In the genomic region with DNA sequence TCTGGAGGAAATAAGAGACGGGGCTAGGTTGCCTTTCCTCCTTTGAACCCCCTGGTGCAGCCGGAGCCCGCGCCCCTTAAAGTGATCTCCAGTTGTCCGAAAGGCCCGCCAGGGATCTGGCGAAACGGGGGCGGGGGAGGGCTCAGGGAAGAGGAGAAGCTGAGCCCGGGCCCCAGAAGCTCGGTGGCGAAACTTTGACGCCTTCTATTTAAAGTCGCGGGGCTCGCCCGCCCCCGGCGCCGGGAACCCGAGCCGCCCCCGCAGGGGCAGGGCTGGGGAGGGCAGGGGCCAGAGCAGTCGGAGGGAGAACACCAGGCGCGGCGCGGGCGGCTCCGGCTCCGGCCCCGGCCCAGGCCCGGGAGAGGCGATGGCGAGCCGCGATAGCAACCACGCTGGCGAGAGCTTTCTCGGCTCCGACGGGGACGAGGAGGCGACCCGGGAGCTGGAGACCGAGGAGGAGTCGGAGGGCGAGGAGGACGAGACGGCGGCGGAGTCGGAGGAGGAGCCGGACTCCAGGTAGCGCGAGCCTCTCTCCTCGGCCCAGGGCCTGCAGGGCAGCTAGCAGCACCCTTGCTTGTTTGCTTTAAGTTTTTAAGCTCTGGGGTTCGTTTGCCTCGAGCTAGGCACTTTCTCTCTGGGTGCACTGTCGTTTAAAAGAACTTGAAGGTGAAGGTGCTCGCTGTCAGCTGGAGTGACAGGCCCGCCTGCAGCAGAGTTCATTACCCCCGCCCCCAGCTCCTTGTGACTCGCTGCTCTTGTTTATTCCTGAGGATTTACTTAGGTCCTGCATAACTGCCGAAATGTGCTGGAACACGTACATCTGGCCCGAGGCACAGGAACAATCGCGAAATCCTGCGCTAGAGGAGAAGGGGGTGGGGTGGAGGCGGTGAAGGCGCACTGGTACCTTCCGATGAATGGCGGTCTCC, we compare ENCODE assay signal across 10 cellular contexts. TPM values are rescaled to one million over a fixed set of nuclear protein-coding genes. Genes with fewer than 3 reads are reported as not detected.
DNase-seq lines count a peak whose midpoint lies in the region; ATAC-seq, FAIRE-seq and TF ChIP-seq lines count a peak whose summit lies in the region.
"Had no signal": no experiment of that assay in that cellular context is flagged by ENCODE, and none has a peak within 500 bp of the region (broad histone marks: within the 10 kb centered on the region; RNA-seq: fewer than 3 reads in every experiment).

A gene (plus strand): TSS at position 296 of the 926 bp plus-strand sequence. CDS start 72 bp downstream, at position 368.

- FAIRE-seq in endothelial cell of umbilical vein (lab: Jason Lieb, UNC) (no peak), HepG2 (lab: Jason Lieb, UNC) (no peak)

- POLR2A ChIA-PET in endothelial cell of umbilical vein (lab: Charles Lee) (interaction anchor here (0.7 kb wide), 1 partner anchor 394 kb away, joined by 5 read pairs; no protein-coding TSS in a partner anchor), HepG2 (lab: Yijun Ruan, JAX) (no interaction called here)

- no peaks in the 10 kb centered on the region for H4K20me1 ChIP-seq in endothelial cell of umbilical vein (replicated peaks; ENCODE audit: control insufficient read depth, extremely low read depth, insufficient read depth, low read length)
- H4K20me1 ChIP-seq in HepG2 (ENCODE audit: insufficient read depth, low read length) = no peaks in the 10 kb centered on the region

- TF ChIP-seq CTCF in endothelial cell of umbilical vein (IDR thresholded peaks at IDR 0.05; ENCODE audit: extremely low read depth in 1 of 2, insufficient read depth in 1 of 2, low read depth in 1 of 2, low read length in 2 of 2) (no peak), HepG2 (CRISPR knock-in tag; IDR thresholded peaks at IDR 0.05) (no peak), stomach (IDR thresholded peaks at IDR 0.05) (no peak)

- peak; percentile 78 for ATAC-seq in HepG2
- no peak for ATAC-seq in HG02610 (IDR thresholded peaks at IDR 0.05; ENCODE audit: unreplicated experiment)
- ATAC-seq in HG03095 (IDR thresholded peaks at IDR 0.05; ENCODE audit: unreplicated experiment) = no peak
- no peak for ATAC-seq in HG02973 (IDR thresholded peaks at IDR 0.05; ENCODE audit: unreplicated experiment)
- no peak for ATAC-seq in HG03571 (IDR thresholded peaks at IDR 0.05; ENCODE audit: unreplicated experiment)

- CTCF ChIA-PET in endothelial cell of umbilical vein (lab: Charles Lee) (interaction anchor here (0.9 to 2.0 kb wide), 3 partner anchors 13 to 394 kb away, joined by 3 to 12 read pairs (median 4); no protein-coding TSS in a partner anchor), HepG2 (lab: Yijun Ruan, JAX; ENCODE audit: low intra/inter-chr PET ratio, low total read pairs) (no interaction called here)

- TF ChIP-seq RAD21 in HepG2 (CRISPR knock-in tag; IDR thresholded peaks at IDR 0.05) = no peak

- H3K9me1 ChIP-seq in endothelial cell of umbilical vein (replicated peaks; ENCODE audit: control insufficient read depth, extremely low read depth, insufficient read depth, low read length) = no peaks in the 10 kb centered on the region

- H3K79me2 ChIP-seq in endothelial cell of umbilical vein (ENCODE audit: control insufficient read depth, insufficient read depth, low read length) = no peaks in the 10 kb centered on the region
- no peaks in the 10 kb centered on the region for H3K79me2 ChIP-seq in HepG2 (ENCODE audit: insufficient read depth, low read length)

- no peaks in the 10 kb centered on the region for H3K36me3 ChIP-seq in endothelial cell of umbilical vein (ENCODE audit: control insufficient read depth in 2 of 2, extremely low read depth in 1 of 2, insufficient read depth in 2 of 2, low read length in 2 of 2)
- H3K36me3 ChIP-seq in HepG2 (replicated peaks in 1 of 2; ENCODE audit: control insufficient read depth in 1 of 2, insufficient read depth in 2 of 2, low read length in 2 of 2) = peaks cover 1 to 14% of the 10 kb centered on the region in 2 experiments; a peak in 3 of 5 replicates
- peaks cover 5 to 30% (median 25%) of the 10 kb centered on the region in 4 donors for H3K36me3 ChIP-seq in stomach

- H3K9me3 ChIP-seq in endothelial cell of umbilical vein (replicated peaks; ENCODE audit: control insufficient read depth, insufficient read depth, low read length) (no peaks in the 10 kb centered on the region), HepG2 (ENCODE audit: low read length) (no peaks in the 10 kb centered on the region), stomach (no peaks in the 10 kb centered on the region)

- no peak within 1 kb of the TSS for H3K9ac ChIP-seq in endothelial cell of umbilical vein (replicated peaks; ENCODE audit: extremely low read depth, insufficient read depth, low read length)
- H3K9ac ChIP-seq in HepG2 (ENCODE audit: insufficient read depth, low read depth, low read length) = 0 out of 2 replicates have a peak within 1 kb of the TSS, but pooled peaks have one; percentile 19

- H2AFZ ChIP-seq in endothelial cell of umbilical vein (ENCODE audit: low read depth, low read length) = peak within 1 kb of the TSS; percentile 4
- H2AFZ ChIP-seq in HepG2 (ENCODE audit: low read length) = no peak within 1 kb of the TSS

- TF ChIP-seq EP300 in HepG2 (IDR thresholded peaks at IDR 0.05; ENCODE audit: low read depth in 2 of 2, low read length in 2 of 2) = no peak
- no peak for TF ChIP-seq EP300 in HepG2 (CRISPR knock-in tag; IDR thresholded peaks at IDR 0.05; ENCODE audit: borderline replicate concordance)
- TF ChIP-seq EP300 in stomach (IDR thresholded peaks at IDR 0.05) = no peak

- H3K27me3 ChIP-seq in endothelial cell of umbilical vein (ENCODE audit: control insufficient read depth in 2 of 2, insufficient read depth in 2 of 2, low read length in 2 of 2) (no peaks in the 10 kb centered on the region), HepG2 (ENCODE audit: control insufficient read depth in 1 of 2, insufficient read depth in 2 of 2, low read length in 2 of 2) (no peaks in the 10 kb centered on the region), stomach (no peaks in the 10 kb centered on the region)

- in situ Hi-C loops in HepG2 (cut with HindIII; ENCODE audit: extremely low pct_ligation_motif_present, low pct_unique_long_range_greater_than_20kb) = no loop called here

- TF ChIP-seq POLR2A in endothelial cell of umbilical vein (IDR thresholded peaks at IDR 0.05; ENCODE audit: low read depth, low read length) (no peak), HepG2 (IDR thresholded peaks at IDR 0.05; ENCODE audit: insufficient read depth in 1 of 2, low read depth in 2 of 2, low read length in 2 of 2) (no peak), stomach (IDR thresholded peaks at IDR 0.05) (no peak)

- H3K4me3 ChIP-seq in endothelial cell of umbilical vein (replicated peaks in 1 of 3; ENCODE audit: insufficient read depth in 1 of 3, low read depth in 1 of 3, low read length in 3 of 3) (peak within 1 kb of the TSS in 1 of 3 experiments; percentile 17), HepG2 (replicated peaks in 1 of 3; ENCODE audit: insufficient read depth in 1 of 3, low read depth in 2 of 3, low read length in 3 of 3) (peak within 1 kb of the TSS; percentile 29 to 56 (median 41); a peak in 4 of 6 replicates), stomach (peak within 1 kb of the TSS; percentile 49 to 57 (median 54))

- no TSS peak for BruUV-seq in endothelial cell of umbilical vein (replicated peaks; lab: Mats Ljungman, UMichigan)
- BruUV-seq in HepG2 (replicated peaks; lab: Mats Ljungman, UMichigan) = no TSS peak

- DNase-seq in NCI-H2227 (lab: John Stamatoyannopoulos, UW; ENCODE audit: unreplicated experiment) = peak; percentile 33
- no peak for DNase-seq in endothelial cell of umbilical vein (ENCODE audit: low read depth, low spot score)
- no peak for DNase-seq in HepG2 (ENCODE audit: low spot score)
- DNase-seq in stomach = peak; percentile 28
- DNase-seq: hippocampal formation, KBM-7 had no signal

- dilution Hi-C loops in endothelial cell of umbilical vein (cut with MboI; ENCODE audit: extremely low pct_ligation_motif_present, low sequenced_read_pairs) = no loop called here

- WGBS in HepG2 (ENCODE audit: low lambda C conversion rate) = 78% methylated on average over 67 of the region's 74 CpGs
- 18 to 46% (median 22%) methylated on average over 46 to 74 of the region's 74 CpGs for WGBS in stomach, 5 donors

- H3K4me1 ChIP-seq in endothelial cell of umbilical vein (ENCODE audit: control insufficient read depth, extremely low read depth, insufficient read depth, low read length) = no peaks in the 10 kb centered on the region
- peaks cover 15% of the 10 kb centered on the region for H3K4me1 ChIP-seq in HepG2 (ENCODE audit: insufficient read depth, low read length)
- H3K4me1 ChIP-seq in stomach = peaks cover 0 to 24% (median 3%) of the 10 kb centered on the region in 4 donors

- H3K4me2 ChIP-seq in endothelial cell of umbilical vein (ENCODE audit: insufficient read depth, low read length) (peak within 1 kb of the TSS; percentile 13), HepG2 (ENCODE audit: low read depth, low read length) (peak within 1 kb of the TSS; percentile 62)

- H3K27ac ChIP-seq in endothelial cell of umbilical vein (ENCODE audit: insufficient read depth, low read depth, low read length) (no peak within 1 kb of the TSS), HepG2 (ENCODE audit: extremely low read length, insufficient read depth, low read length) (no peak within 1 kb of the TSS), stomach (peak within 1 kb of the TSS in 4 of 5 donors; percentile 33 to 85 (median 52))

- intact Hi-C loops in endothelial cell of umbilical vein (cut with micrococcal nuclease) (no loop called here), HepG2 (cut with micrococcal nuclease; ENCODE audit: unreplicated experiment) (no loop called here), stomach (cut with DNase I; ENCODE audit: low total_unique reads) (no loop called here)

RNA-seq across cellular contexts. Expression of the gene that starts here (rescaled TPM):
- 0.09 and 0.20 TPM in 2 replicates for total RNA-seq in endothelial cell of umbilical vein
- polyA plus RNA-seq in endothelial cell of umbilical vein = 0.04 and 0.05 TPM in 2 replicates
- 0.01 and 0.04 TPM in 2 replicates for polyA plus RNA-seq in endothelial cell of umbilical vein (2011; cell fraction: cytosol; rRNA removed)
- 0.29 and 0.74 TPM in 2 replicates for polyA plus RNA-seq in endothelial cell of umbilical vein (2011; cell fraction: nucleus; rRNA removed)
- polyA plus RNA-seq in endothelial cell of umbilical vein (2012) = 0.07 TPM in 1 of 2 replicates, not detected in the other
- polyA minus RNA-seq in endothelial cell of umbilical vein = 0.08 and 0.19 TPM in 2 replicates
- 0.20 TPM for polyA minus RNA-seq in endothelial cell of umbilical vein (2011; cell fraction: cytosol; rRNA and poly(A)+ RNA removed)
- polyA minus RNA-seq in endothelial cell of umbilical vein (2011; cell fraction: nucleus; rRNA and poly(A)+ RNA removed) = 0.29 and 0.43 TPM in 2 replicates
- 0.13 and 0.18 TPM in 2 replicates for total RNA-seq in HepG2 (2016; rRNA removed; fragmentation: Illumina TruSeq; extraction: Trizol)
- total RNA-seq in HepG2 (2016; cell fraction: cytosol; rRNA removed; fragmentation: Illumina TruSeq; extraction: Trizol; ENCODE audit: low read depth) = not detected in 2 replicates
- total RNA-seq in HepG2 (2016; cell fraction: insoluble cytoplasmic fraction; rRNA removed; fragmentation: Illumina TruSeq; extraction: Trizol) = 0.13 TPM in 2 replicates
- total RNA-seq in HepG2 (2016; cell fraction: membrane; rRNA removed; fragmentation: Illumina TruSeq; extraction: Trizol) = 0.06 and 0.17 TPM in 2 replicates
- total RNA-seq in HepG2 (2016; cell fraction: nucleus; rRNA removed; fragmentation: Illumina TruSeq; extraction: Trizol) = 0.65 and 1.3 TPM in 2 replicates
- 0.51 and 0.68 TPM in 2 replicates for polyA plus RNA-seq in HepG2 (2011; rRNA removed)
- 0.09 and 0.14 TPM in 2 replicates for polyA plus RNA-seq in HepG2 (2011; cell fraction: cytosol; rRNA removed)
- 1.2 and 1.3 TPM in 2 replicates for polyA plus RNA-seq in HepG2 (2011; cell fraction: nucleus; rRNA removed)
- 0.12 and 0.61 TPM in 2 replicates for polyA plus RNA-seq in HepG2 (2012)
- not detected in 2 replicates for polyA plus RNA-seq in HepG2 (2016; cell fraction: cytosol; fragmentation: Illumina TruSeq; extraction: Trizol; ENCODE audit: low read depth)
- 0.11 and 0.41 TPM in 2 replicates for polyA plus RNA-seq in HepG2 (2016; cell fraction: insoluble cytoplasmic fraction; fragmentation: Illumina TruSeq; extraction: Trizol; ENCODE audit: low read depth)
- 0.03 TPM in 1 of 2 replicates, not detected in the other for polyA plus RNA-seq in HepG2 (2016; cell fraction: membrane; fragmentation: Illumina TruSeq; extraction: Trizol; ENCODE audit: low read depth)
- 0.40 and 0.52 TPM in 2 replicates for polyA plus RNA-seq in HepG2 (2016; cell fraction: nucleus; fragmentation: Illumina TruSeq; extraction: Trizol; ENCODE audit: insufficient read depth, low read depth)
- 0.24 and 0.54 TPM in 2 replicates for polyA minus RNA-seq in HepG2 (2011; rRNA and poly(A)+ RNA removed; ENCODE audit: low replicate concordance)
- 0.10 and 0.18 TPM in 2 replicates for polyA minus RNA-seq in HepG2 (2011; cell fraction: cytosol; rRNA and poly(A)+ RNA removed)
- polyA minus RNA-seq in HepG2 (2011; cell fraction: nucleus; rRNA and poly(A)+ RNA removed) = 2.1 and 2.2 TPM in 2 replicates
- total RNA-seq in stomach = 10 to 100 TPM in 2 of 5 donors, 1 to 10 TPM in 2, under 1 TPM in 1; under 0.01 to 13.8 (median 6.4) TPM
- 1 to 10 TPM; 1.0 to 5.3 (median 1.1) TPM for polyA plus RNA-seq in stomach

Comparison
In these comparisons a context has a peak if more than half of its experiments do, and no peak if none do; other contexts are left out.
1. DNase-seq: peak in NCI-H2227 (single experiment) and stomach (single experiment); none in endothelial cell of umbilical vein (single experiment) and HepG2 (single experiment).
2. H3K27ac ChIP-seq: peak in stomach (4 of 5); none in endothelial cell of umbilical vein (single experiment) and HepG2 (single experiment).